In genomic region chr1:51131185-51131584, GRCh38 we compare ENCODE assay signal across 23 cellular contexts. TPM values are rescaled to one million over a fixed set of nuclear protein-coding genes. Genes with fewer than 3 reads are reported as not detected.
DNase-seq lines count a peak whose midpoint lies in the region; ATAC-seq, FAIRE-seq and TF ChIP-seq lines count a peak whose summit lies in the region.
"Had no signal": no experiment of that assay in that cellular context is flagged by ENCODE, and none has a peak within 500 bp of the region (broad histone marks: within the 10 kb centered on the region; RNA-seq: fewer than 3 reads in every experiment).

No MANE protein-coding gene starts in this region.

- no peaks in the 10 kb centered on the region for H4K20me1 ChIP-seq in OCI-LY3 (ENCODE audit: insufficient read depth, low read length)

- H2AFZ ChIP-seq in OCI-LY3 (ENCODE audit: low read depth, low read length) = no peak overlapping the region

- no peaks in the 10 kb centered on the region for H3K9me3 ChIP-seq in OCI-LY3 (ENCODE audit: insufficient read depth, low read length)
- H3K9me3 ChIP-seq: A549, BE2C had no signal

- H3K4me1 ChIP-seq in OCI-LY3 (ENCODE audit: low read length) = peaks cover 15% of the 10 kb centered on the region
- H3K4me1 ChIP-seq: A549, BE2C had no signal

- H3K4me3 ChIP-seq in OCI-LY3 (ENCODE audit: low read length) = no peak overlapping the region
- H3K4me3 ChIP-seq: A549 had no signal

- no peak overlapping the region for H3K9ac ChIP-seq in OCI-LY3 (ENCODE audit: low read length)
- H3K9ac ChIP-seq: KMS-11 had no signal

- DNase-seq in GM12891 (ENCODE audit: insufficient read length, low spot score) = no peak
- no peak for DNase-seq in NCI-H2081 (lab: John Stamatoyannopoulos, UW)
- DNase-seq in NCI-H748 treated with DMSO at 0.1 percent for 48 hours (lab: John Stamatoyannopoulos, UW) = no peak
- no peak for DNase-seq in activated T-cell treated with anti-CD3 and anti-CD28 coated beads, Interleukin-2, amount 50 U/mL, for 1 hour
- DNase-seq: BE2C; CD8-positive, alpha-beta T cell; COR-L47; DMS153; DMS79 treated with DMSO at 0.1 percent for 48 hours; GDM1; GOT3; H9 had no signal

- no peaks in the 10 kb centered on the region for H3K27me3 ChIP-seq in OCI-LY3 (ENCODE audit: low read depth, low read length)
- H3K27me3 ChIP-seq: BE2C had no signal

- ATAC-seq in GM21529 (IDR thresholded peaks at IDR 0.05; ENCODE audit: unreplicated experiment) (peak; percentile 42), GM21737 (IDR thresholded peaks at IDR 0.05; ENCODE audit: unreplicated experiment) (no peak)
- ATAC-seq: A549; CD8-positive, alpha-beta T cell; HepG2 had no signal

- peak overlapping the region; percentile 39 for H3K4me2 ChIP-seq in OCI-LY3 (ENCODE audit: low read length)
- H3K4me2 ChIP-seq: A549, KMS-11 had no signal

- TF ChIP-seq CTCF in OCI-LY3 (IDR thresholded peaks at IDR 0.05; ENCODE audit: low read depth, low read length) = no peak

- H3K36me3 ChIP-seq in OCI-LY3 (replicated peaks; ENCODE audit: low read depth, low read length) = no peaks in the 10 kb centered on the region
- H3K36me3 ChIP-seq: BE2C had no signal

- H3K79me2 ChIP-seq in OCI-LY3 (ENCODE audit: low read length) = no peaks in the 10 kb centered on the region

- no peak for FAIRE-seq in GM12891 (lab: Jason Lieb, UNC)
- FAIRE-seq: A549, D721Med, GM12892, HepG2, HTR-8/SVneo had no signal

- no peak overlapping the region for H3K27ac ChIP-seq in OCI-LY3 (ENCODE audit: low read length)
- H3K27ac ChIP-seq: A549, KMS-11 had no signal

- no peak for TF ChIP-seq POLR2A in GM12891 (IDR thresholded peaks at IDR 0.05; ENCODE audit: low read depth, low read length)

TF ChIP-seq in GM12891, 5 proteins besides CTCF, POLR2A, EP300 and RAD21:
- TF ChIP-seq POLR2AphosphoS5 (IDR thresholded peaks at IDR 0.05; ENCODE audit: low read depth, low read length) (no peak), PAX5 (IDR thresholded peaks at IDR 0.05; ENCODE audit: insufficient read depth, low read length, severe bottlenecking) (no peak), POU2F2 (IDR thresholded peaks at IDR 0.05; ENCODE audit: low read depth, low read length) (no peak), SPI1 (IDR thresholded peaks at IDR 0.05; ENCODE audit: low read depth, low read length) (peak; percentile 50), TAF1 (IDR thresholded peaks at IDR 0.05; ENCODE audit: low read depth, low read length) (no peak)

RNA-seq across cellular contexts. Expression of gene C1orf185, which starts 29.2 kb away (rescaled TPM):
- not detected for polyA plus RNA-seq in GM12891 (2012; ENCODE audit: low read depth, missing spikeins)
- polyA plus RNA-seq: A549, AG04450, CD14-positive monocyte, HepG2 had no signal
